ENCODE assay signal across 9 cellular contexts in the genomic region with DNA sequence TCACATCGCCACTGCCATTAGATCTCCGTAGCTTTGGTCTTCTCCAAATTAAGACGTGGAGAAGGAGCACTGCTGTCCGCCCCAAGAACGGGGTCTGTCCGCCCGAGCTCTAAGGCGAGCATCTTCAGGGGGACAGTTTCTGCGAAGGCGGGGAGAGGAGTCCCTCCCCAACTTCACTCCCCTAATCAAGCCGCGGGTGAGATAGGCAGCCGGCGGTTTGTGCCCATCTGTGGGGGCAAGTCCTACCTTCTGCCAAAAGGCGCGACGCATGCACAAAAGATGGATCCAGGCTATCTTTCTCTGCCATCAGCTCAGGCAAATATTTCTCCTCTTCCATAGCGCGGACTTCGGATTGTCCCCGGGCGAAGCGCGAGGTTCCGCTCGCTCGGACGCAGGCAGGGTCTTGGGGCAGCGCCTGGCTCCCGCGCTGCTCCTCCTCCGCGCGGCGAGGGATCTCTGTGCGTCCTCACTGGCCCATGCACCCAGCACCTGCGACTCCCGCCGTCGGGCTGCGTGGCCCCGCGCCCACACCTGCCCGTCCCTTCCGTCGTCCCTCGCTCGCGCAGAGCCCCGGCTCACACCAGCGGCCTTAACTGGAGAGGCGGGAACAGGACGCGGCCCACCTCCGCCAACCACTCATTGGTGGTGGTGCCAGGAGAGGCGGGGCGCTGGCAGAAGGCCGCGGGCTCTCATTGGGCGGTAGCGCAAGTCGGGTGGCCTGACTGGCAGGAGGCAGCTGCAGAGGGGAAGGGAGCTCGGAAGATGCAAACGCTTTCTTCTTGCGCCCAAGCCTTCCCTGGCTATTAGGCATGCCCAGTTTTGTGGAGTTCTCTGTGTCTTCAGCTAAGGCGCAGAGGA. TPM values are rescaled to one million over a fixed set of nuclear protein-coding genes. Genes with fewer than 3 reads are reported as not detected.
DNase-seq lines count a peak whose midpoint lies in the region; ATAC-seq and TF ChIP-seq lines count a peak whose summit lies in the region.
"Had no signal": no experiment of that assay in that cellular context is flagged by ENCODE, and none has a peak within 500 bp of the region (broad histone marks: within the 10 kb centered on the region; RNA-seq: fewer than 3 reads in every experiment).

Gene KHDRBS2 (minus strand): TSS at position 614 of the 858 bp plus-strand sequence.

- DNase-seq in activated gamma-delta T cell treated with Interleukin-2 at 50 U/mL for 16 hours (peak; percentile 4), activated gamma-delta T cell (lab: John Stamatoyannopoulos, UW) (no peak), NCI-H2081 treated with DMSO at 0.1 percent for 48 hours (lab: John Stamatoyannopoulos, UW) (peak; percentile 79), hypothalamus (lab: John Stamatoyannopoulos, UW) (peak; percentile 35 to 96 (median 84)), prostate gland (ENCODE audit: low spot score) (peak; percentile 41)
- peak; percentile 42 for DNase-seq in activated naive CD8-positive, alpha-beta T cell treated with anti-CD3 and anti-CD28 coated beads for 36 hours
- DNase-seq in effector CD4-positive, alpha-beta T cell = no peak

- H3K36me3 ChIP-seq in prostate gland = no peaks in the 10 kb centered on the region

- H3K27me3 ChIP-seq in prostate gland (replicated peaks; ENCODE audit: insufficient read depth) = peaks cover 6% of the 10 kb centered on the region

- H3K4me3 ChIP-seq in prostate gland = peak within 1 kb of the TSS in 1 of 2 donors; percentile 8

- peak; percentile 100 for ATAC-seq in HG02852 (IDR thresholded peaks at IDR 0.05; ENCODE audit: unreplicated experiment)

- H3K27ac ChIP-seq in prostate gland = no peak within 1 kb of the TSS
- H3K27ac ChIP-seq: C4-2B had no signal

- TF ChIP-seq CTCF in prostate gland (IDR thresholded peaks at IDR 0.05) = no peak

- intact Hi-C loops in prostate gland (cut with DNase I) = no loop called here

- H3K9me3 Mint-ChIP-seq in activated naive CD8-positive, alpha-beta T cell treated with anti-CD3 and anti-CD28 coated beads for 36 hours = no peaks in the 10 kb centered on the region

- H3K27me3 Mint-ChIP-seq in activated naive CD8-positive, alpha-beta T cell treated with anti-CD3 and anti-CD28 coated beads for 36 hours = peaks cover 27% of the 10 kb centered on the region

- H3K4me1 ChIP-seq in prostate gland (replicated peaks) = no peaks in the 10 kb centered on the region

- no peak within 1 kb of the TSS for H3K27ac Mint-ChIP-seq in activated naive CD8-positive, alpha-beta T cell treated with anti-CD3 and anti-CD28 coated beads for 36 hours

- H3K4me3 Mint-ChIP-seq in activated naive CD8-positive, alpha-beta T cell treated with anti-CD3 and anti-CD28 coated beads for 36 hours = peak within 1 kb of the TSS; percentile 60

- no peaks in the 10 kb centered on the region for H3K9me3 ChIP-seq in prostate gland

- WGBS in prostate gland = 1% methylated on average over 66 of the region's 66 CpGs

- no peaks in the 10 kb centered on the region for H3K36me3 Mint-ChIP-seq in activated naive CD8-positive, alpha-beta T cell treated with anti-CD3 and anti-CD28 coated beads for 36 hours

- H3K4me1 Mint-ChIP-seq in activated naive CD8-positive, alpha-beta T cell treated with anti-CD3 and anti-CD28 coated beads for 36 hours = no peaks in the 10 kb centered on the region

- no peak for TF ChIP-seq POLR2A in prostate gland (IDR thresholded peaks at IDR 0.05)

RNA-seq across cellular contexts. Expression of gene KHDRBS2, which starts in this region (rescaled TPM):
- not detected for total RNA-seq in activated naive CD8-positive, alpha-beta T cell treated with anti-CD3 and anti-CD28 coated beads for 36 hours
- under 1 TPM; 0.18 to 0.91 TPM for total RNA-seq in prostate gland

Comparison
In these comparisons a context has a peak if more than half of its experiments do, and no peak if none do; other contexts are left out.
1. DNase-seq: peak in activated gamma-delta T cell treated with Interleukin-2 at 50 U/mL for 16 hours (single experiment), NCI-H2081 treated with DMSO at 0.1 percent for 48 hours (single experiment) and hypothalamus (51 of 51); none in activated gamma-delta T cell (single experiment) and effector CD4-positive, alpha-beta T cell (single experiment).
2. Peak in DNase-seq in activated naive CD8-positive, alpha-beta T cell treated with anti-CD3 and anti-CD28 coated beads for 36 hours; RNA of the gene not detected or under 1 TPM.
3. Peak in DNase-seq in prostate gland; RNA of the gene not detected or under 1 TPM.